36 cellular contexts compared by ENCODE assay signal in genomic region chr4:188002751-188003150, GRCh38. TPM values are rescaled to one million over a fixed set of nuclear protein-coding genes. Genes with fewer than 3 reads are reported as not detected.
"Had no signal": no experiment of that assay in that cellular context is flagged by ENCODE, and none has a peak within 500 bp of the region (broad histone marks: within the 10 kb centered on the region; RNA-seq: fewer than 3 reads in every experiment).

No MANE protein-coding gene starts in this region.

- H3K27ac ChIP-seq: ascending aorta, coronary artery, dorsolateral prefrontal cortex, neural progenitor cell, right lobe of liver, thoracic aorta, uterus, WERI-Rb-1 had no signal

- H3K36me3 Mint-ChIP-seq: activated CD4-positive, alpha-beta memory T cell treated with anti-CD3 and anti-CD28 coated beads for 36 hours; activated naive CD4-positive, alpha-beta T cell treated with anti-CD3 and anti-CD28 coated beads, Interleukin-2, amount 10 ng/mL, durations not matched to agents 7 days and 5 days; activated naive CD8-positive, alpha-beta T cell treated with anti-CD3 and anti-CD28 coated beads, Interleukin-2, amount 10 ng/mL, durations not matched to agents 7 days and 5 days; brain; neural progenitor cell had no signal

- H3K27me3 Mint-ChIP-seq: activated CD4-positive, alpha-beta memory T cell treated with anti-CD3 and anti-CD28 coated beads for 36 hours; activated CD4-positive, alpha-beta T cell treated with anti-CD3 and anti-CD28 coated beads, Interleukin-2, amount 10 ng/mL, durations not matched to agents 24 days and 14 days; activated naive CD4-positive, alpha-beta T cell treated with anti-CD3 and anti-CD28 coated beads, Interleukin-2, amount 10 ng/mL, durations not matched to agents 7 days and 5 days; activated naive CD8-positive, alpha-beta T cell treated with anti-CD3 and anti-CD28 coated beads, Interleukin-2, amount 10 ng/mL, durations not matched to agents 7 days and 5 days; brain; type B pancreatic cell had no signal

- ATAC-seq: left colon; naive thymus-derived CD8-positive, alpha-beta T cell; right lobe of liver; stimulated activated naive CD8-positive, alpha-beta T cell treated with anti-CD3 and anti-CD28 coated beads, Interleukin-15, Interleukin-2, amounts not matched to agents 100 U/mL and 50 U/mL, for 24 hours had no signal

- H3K9me3 ChIP-seq: ascending aorta, right lobe of liver, thoracic aorta, uterus had no signal

- H3K4me3 Mint-ChIP-seq: activated CD4-positive, alpha-beta memory T cell treated with anti-CD3 and anti-CD28 coated beads for 36 hours; activated CD4-positive, alpha-beta T cell treated with anti-CD3 and anti-CD28 coated beads, Interleukin-2, amount 10 ng/mL, durations not matched to agents 24 days and 14 days; activated naive CD4-positive, alpha-beta T cell treated with anti-CD3 and anti-CD28 coated beads, Interleukin-2, amount 10 ng/mL, durations not matched to agents 7 days and 5 days; activated naive CD8-positive, alpha-beta T cell treated with anti-CD3 and anti-CD28 coated beads, Interleukin-2, amount 10 ng/mL, durations not matched to agents 7 days and 5 days; activated T-helper 1 cell treated with anti-CD3 and anti-CD28 coated beads, Interleukin-12 subunit alpha, Interleukin-12 subunit beta, Interleukin-2, Interleukin-4 antibody, amounts not matched to agents 30 ng/mL and 10 ng/mL and 1 ng/mL, durations not matched to agents 14 hours and 24 hours and 36 hours; brain; naive thymus-derived CD8-positive, alpha-beta T cell; neural progenitor cell; T-helper 1 cell treated with Interleukin-12 subunit alpha and Interleukin-12 subunit beta and Interleukin-4 antibody, amounts not matched to agents 30 μg/mL and 1 μg/mL, for 36 hours; type B pancreatic cell had no signal

- FAIRE-seq: frontal cortex, kidney, TTC549 had no signal

- H3K36me3 ChIP-seq: ascending aorta, right lobe of liver, thoracic aorta, uterus, WERI-Rb-1 had no signal

- H2AFZ ChIP-seq: neural progenitor cell had no signal

- DNase-seq: activated CD4-positive, alpha-beta memory T cell treated with anti-CD3 and anti-CD28 coated beads for 36 hours; activated CD4-positive, alpha-beta T cell treated with anti-CD3 and anti-CD28 coated beads, Interleukin-2, amount 10 ng/mL, durations not matched to agents 24 days and 14 days; activated CD4-positive, CD25-positive, alpha-beta regulatory T cell treated with anti-CD3 and anti-CD28 coated beads, Interleukin-2, amount 50 U/mL, for 72 hours; activated CD8-positive, alpha-beta memory T cell treated with anti-CD3 and anti-CD28 coated beads, Interleukin-2, amount 50 U/mL, for 4 hours; activated gamma-delta T cell; activated naive CD4-positive, alpha-beta T cell treated with anti-CD3 and anti-CD28 coated beads, Interleukin-2, amount 10 ng/mL, durations not matched to agents 7 days and 5 days; activated naive CD8-positive, alpha-beta T cell treated with anti-CD3 and anti-CD28 coated beads, Interleukin-2, amount 10 ng/mL, durations not matched to agents 7 days and 5 days; activated T-cell treated with anti-CD3 and anti-CD28 coated beads, Interleukin-2, amount 50 U/mL, for 1 hour; dorsolateral prefrontal cortex; effector memory CD4-positive, alpha-beta T cell; glutamatergic neuron; kidney; left colon; naive thymus-derived CD8-positive, alpha-beta T cell; posterior cingulate gyrus; right lobe of liver; stimulated activated CD4-positive, alpha-beta T cell treated with anti-CD3 and anti-CD28 coated beads, Interleukin-12 subunit alpha, Interleukin-12 subunit beta, amount 100 ng/mL, for 4 hours; stimulated activated CD4-positive, alpha-beta T cell treated with anti-CD3 and anti-CD28 coated beads, Interleukin-4, amount 100 ng/mL, for 1 hour; stimulated activated naive CD8-positive, alpha-beta T cell treated with anti-CD3 and anti-CD28 coated beads, Interleukin-15, Interleukin-2, amounts not matched to agents 100 U/mL and 50 U/mL, for 24 hours; T-helper 9 cell; uterus; WERI-Rb-1 had no signal

- H3K4me2 ChIP-seq: neural progenitor cell had no signal

- H3K27me3 ChIP-seq: ascending aorta, neural progenitor cell, right lobe of liver, uterus had no signal

- H3K27ac Mint-ChIP-seq: activated CD4-positive, alpha-beta memory T cell treated with anti-CD3 and anti-CD28 coated beads for 36 hours; activated CD4-positive, alpha-beta T cell treated with anti-CD3 and anti-CD28 coated beads, Interleukin-2, amount 10 ng/mL, durations not matched to agents 24 days and 14 days; activated naive CD4-positive, alpha-beta T cell treated with anti-CD3 and anti-CD28 coated beads, Interleukin-2, amount 10 ng/mL, durations not matched to agents 7 days and 5 days; activated naive CD8-positive, alpha-beta T cell treated with anti-CD3 and anti-CD28 coated beads, Interleukin-2, amount 10 ng/mL, durations not matched to agents 7 days and 5 days; activated T-helper 1 cell treated with anti-CD3 and anti-CD28 coated beads, Interleukin-12 subunit alpha, Interleukin-12 subunit beta, Interleukin-2, Interleukin-4 antibody, amounts not matched to agents 30 ng/mL and 10 ng/mL and 1 ng/mL, durations not matched to agents 14 hours and 24 hours and 36 hours; brain; naive thymus-derived CD8-positive, alpha-beta T cell; neural progenitor cell; T-helper 1 cell treated with Interleukin-12 subunit alpha and Interleukin-12 subunit beta and Interleukin-4 antibody, amounts not matched to agents 30 μg/mL and 1 μg/mL, for 36 hours had no signal

- H3K4me3 ChIP-seq: ascending aorta, coronary artery, dorsolateral prefrontal cortex, neural progenitor cell, right lobe of liver, thoracic aorta, uterus had no signal

- H3K9ac ChIP-seq: neural progenitor cell had no signal

- H3K9me3 Mint-ChIP-seq: activated CD4-positive, alpha-beta memory T cell treated with anti-CD3 and anti-CD28 coated beads for 36 hours; neural progenitor cell had no signal

- H3K4me1 Mint-ChIP-seq: activated CD4-positive, alpha-beta T cell treated with anti-CD3 and anti-CD28 coated beads, Interleukin-2, amount 10 ng/mL, durations not matched to agents 24 days and 14 days; activated naive CD4-positive, alpha-beta T cell treated with anti-CD3 and anti-CD28 coated beads, Interleukin-2, amount 10 ng/mL, durations not matched to agents 7 days and 5 days; activated naive CD8-positive, alpha-beta T cell treated with anti-CD3 and anti-CD28 coated beads, Interleukin-2, amount 10 ng/mL, durations not matched to agents 7 days and 5 days; brain; naive thymus-derived CD8-positive, alpha-beta T cell had no signal

- H3K4me1 ChIP-seq: ascending aorta, right lobe of liver, uterus had no signal

RNA-seq across cellular contexts. Expression of gene ZFP42, which starts 7.2 kb away (rescaled TPM):
- total RNA-seq: activated CD4-positive, alpha-beta memory T cell treated with anti-CD3 and anti-CD28 coated beads for 36 hours; activated CD4-positive, alpha-beta T cell treated with anti-CD3 and anti-CD28 coated beads, Interleukin-2, amount 10 ng/mL, durations not matched to agents 24 days and 14 days; activated CD8-positive, alpha-beta memory T cell treated with anti-CD3 and anti-CD28 coated beads for 36 hours; activated naive CD8-positive, alpha-beta T cell treated with anti-CD3 and anti-CD28 coated beads, Interleukin-2, amount 10 ng/mL, durations not matched to agents 7 days and 5 days; ascending aorta; cardiac septum; dorsolateral prefrontal cortex; frontal cortex; kidney; left colon; liver; naive thymus-derived CD8-positive, alpha-beta T cell; right lobe of liver; skeletal muscle tissue; thoracic aorta had no signal
- polyA plus RNA-seq: liver; naive thymus-derived CD8-positive, alpha-beta T cell had no signal
